11 cellular contexts compared by ENCODE assay signal in genomic region chr4:158827475-158828085, GRCh38. TPM values are rescaled to one million over a fixed set of nuclear protein-coding genes. Genes with fewer than 3 reads are reported as not detected.
DNase-seq lines count a peak whose midpoint lies in the region; ATAC-seq, FAIRE-seq and TF ChIP-seq lines count a peak whose summit lies in the region.
"Had no signal": no experiment of that assay in that cellular context is flagged by ENCODE, and none has a peak within 500 bp of the region (broad histone marks: within the 10 kb centered on the region; RNA-seq: fewer than 3 reads in every experiment).

No MANE protein-coding gene starts in this region.

- H3K36me3 Mint-ChIP-seq in T-helper 2 cell treated with Interferon-gamma antibody and Interleukin-4, amounts not matched to agents 5 μg/mL and 100 μg/mL, for 36 hours (ENCODE audit: low read depth), result peaks cover 24% of the 10 kb centered on the region
- peaks cover 64% of the 10 kb centered on the region for H3K36me3 Mint-ChIP-seq in activated T-helper 17 cell treated with anti-CD3 and anti-CD28 coated beads, Interleukin-2, amount 50 U/mL, for 72 hours (ENCODE audit: low read depth)
- H3K36me3 Mint-ChIP-seq: IgD-negative memory B cell had no signal

- no peak for FAIRE-seq in kidney (lab: Jason Lieb, UNC)

- H3K4me1 ChIP-seq in kidney (ENCODE audit: control insufficient read depth in 1 of 2, insufficient read depth in 1 of 2, low read depth in 1 of 2, low read length in 2 of 2), result peaks cover 45 to 58% of the 10 kb centered on the region in 2 donors
- H3K4me1 ChIP-seq in subcutaneous abdominal adipose tissue (ENCODE audit: control insufficient read depth in 5 of 5, insufficient read depth in 5 of 5, low read length in 5 of 5), result peaks cover 13 to 44% (median 43%) of the 10 kb centered on the region in 5 donors

- no peak for ATAC-seq in activated T-helper 17 cell treated with anti-CD3 and anti-CD28 coated beads, Interleukin-2, amount 50 U/mL, for 72 hours (replicated peaks)
- no peak for ATAC-seq in stimulated activated naive CD8-positive, alpha-beta T cell treated with anti-CD3 and anti-CD28 coated beads, Interleukin-15, Interleukin-2, amounts not matched to agents 100 U/mL and 50 U/mL, for 24 hours
- ATAC-seq: activated CD8-positive, alpha-beta memory T cell treated with anti-CD3 and anti-CD28 coated beads, Interleukin-2, amount 10 ng/mL, durations not matched to agents 7 days and 5 days; HCT116 had no signal

- H3K9me3 ChIP-seq in kidney (ENCODE audit: control insufficient read depth in 1 of 2, low read length in 2 of 2), result no peaks in the 10 kb centered on the region
- no peaks in the 10 kb centered on the region for H3K9me3 ChIP-seq in subcutaneous abdominal adipose tissue (ENCODE audit: control insufficient read depth in 5 of 5, low read length in 5 of 5)

- H3K27me3 ChIP-seq in subcutaneous abdominal adipose tissue (ENCODE audit: control insufficient read depth in 5 of 5, insufficient read depth in 4 of 5, low read length in 5 of 5), result no peaks in the 10 kb centered on the region

- no peak for TF ChIP-seq CTCF in kidney (IDR thresholded peaks at IDR 0.05; ENCODE audit: borderline replicate concordance, extremely low read depth, insufficient read depth)

- H3K9ac ChIP-seq in kidney (ENCODE audit: low read length in 2 of 2), result peak overlapping the region in 1 of 2 donors; percentile 67
- no peak overlapping the region for H3K9ac ChIP-seq in subcutaneous abdominal adipose tissue (ENCODE audit: low read length in 5 of 5)

- H3K27ac Mint-ChIP-seq in T-helper 2 cell treated with Interferon-gamma antibody and Interleukin-4, amounts not matched to agents 5 μg/mL and 100 μg/mL, for 36 hours, result peak overlapping the region; percentile 22
- peak overlapping the region; percentile 78 for H3K27ac Mint-ChIP-seq in activated T-helper 17 cell treated with anti-CD3 and anti-CD28 coated beads, Interleukin-2, amount 50 U/mL, for 72 hours
- H3K27ac Mint-ChIP-seq: IgD-negative memory B cell had no signal

- peaks cover 53% of the 10 kb centered on the region for H3K4me1 Mint-ChIP-seq in T-helper 2 cell treated with Interferon-gamma antibody and Interleukin-4, amounts not matched to agents 5 μg/mL and 100 μg/mL, for 36 hours (ENCODE audit: low read depth)
- peaks cover 51% of the 10 kb centered on the region for H3K4me1 Mint-ChIP-seq in activated T-helper 17 cell treated with anti-CD3 and anti-CD28 coated beads, Interleukin-2, amount 50 U/mL, for 72 hours
- H3K4me1 Mint-ChIP-seq: IgD-negative memory B cell had no signal

- H3K4me3 ChIP-seq in kidney (ENCODE audit: low read length in 2 of 2) (peak overlapping the region in 1 of 2 donors; percentile 1), subcutaneous abdominal adipose tissue (ENCODE audit: low read depth in 1 of 5, low read length in 5 of 5) (no peak overlapping the region)

- intact Hi-C loops in kidney (cut with DNase I), result no loop called here

- peak overlapping the region; percentile 93 to 95 for H3K27ac ChIP-seq in kidney (ENCODE audit: low read depth in 2 of 2, low read length in 2 of 2)
- H3K27ac ChIP-seq in subcutaneous abdominal adipose tissue (ENCODE audit: low read depth, low read length), result peak overlapping the region; percentile 96

- no peak for DNase-seq in T-helper 2 cell treated with Interferon-gamma antibody and Interleukin-4, amounts not matched to agents 5 μg/mL and 100 μg/mL, for 36 hours (ENCODE audit: low spot score)
- DNase-seq in T-helper 2 cell, result no peak
- no peak for DNase-seq in kidney
- no peak for DNase-seq in inferior parietal cortex (ENCODE audit: extremely low spot score)
- DNase-seq in stimulated activated naive CD8-positive, alpha-beta T cell treated with anti-CD3 and anti-CD28 coated beads, Interleukin-15, Interleukin-2, amounts not matched to agents 100 U/mL and 50 U/mL, for 24 hours, result no peak
- no peak for DNase-seq in cortex of kidney (lab: John Stamatoyannopoulos, UW)
- DNase-seq: activated CD8-positive, alpha-beta memory T cell treated with anti-CD3 and anti-CD28 coated beads, Interleukin-2, amount 10 ng/mL, durations not matched to agents 7 days and 5 days had no signal

- H3K9me3 Mint-ChIP-seq in T-helper 2 cell treated with Interferon-gamma antibody and Interleukin-4, amounts not matched to agents 5 μg/mL and 100 μg/mL, for 36 hours, result no peaks in the 10 kb centered on the region
- H3K9me3 Mint-ChIP-seq in activated T-helper 17 cell treated with anti-CD3 and anti-CD28 coated beads, Interleukin-2, amount 50 U/mL, for 72 hours, result no peaks in the 10 kb centered on the region
- H3K9me3 Mint-ChIP-seq: IgD-negative memory B cell had no signal

- H3K36me3 ChIP-seq in kidney (ENCODE audit: control insufficient read depth in 1 of 2, insufficient read depth in 2 of 2, low read length in 2 of 2) (peaks cover 0 to 30% of the 10 kb centered on the region in 2 donors), subcutaneous abdominal adipose tissue (ENCODE audit: control insufficient read depth in 5 of 5, insufficient read depth in 5 of 5, low read length in 5 of 5) (peaks cover 3 to 25% (median 17%) of the 10 kb centered on the region in 5 donors)

- no peaks in the 10 kb centered on the region for H3K27me3 Mint-ChIP-seq in T-helper 2 cell treated with Interferon-gamma antibody and Interleukin-4, amounts not matched to agents 5 μg/mL and 100 μg/mL, for 36 hours (ENCODE audit: low read depth)
- no peaks in the 10 kb centered on the region for H3K27me3 Mint-ChIP-seq in activated T-helper 17 cell treated with anti-CD3 and anti-CD28 coated beads, Interleukin-2, amount 50 U/mL, for 72 hours
- H3K27me3 Mint-ChIP-seq: activated CD8-positive, alpha-beta memory T cell treated with anti-CD3 and anti-CD28 coated beads, Interleukin-2, amount 10 ng/mL, durations not matched to agents 7 days and 5 days had no signal

- H3K4me3 Mint-ChIP-seq in T-helper 2 cell treated with Interferon-gamma antibody and Interleukin-4, amounts not matched to agents 5 μg/mL and 100 μg/mL, for 36 hours, result peak overlapping the region; percentile 70
- peak overlapping the region; percentile 65 for H3K4me3 Mint-ChIP-seq in activated T-helper 17 cell treated with anti-CD3 and anti-CD28 coated beads, Interleukin-2, amount 50 U/mL, for 72 hours
- H3K4me3 Mint-ChIP-seq: activated CD8-positive, alpha-beta memory T cell treated with anti-CD3 and anti-CD28 coated beads, Interleukin-2, amount 10 ng/mL, durations not matched to agents 7 days and 5 days; IgD-negative memory B cell had no signal

RNA-seq across cellular contexts. Expression of gene FNIP2, which starts 58.8 kb away (rescaled TPM):
- total RNA-seq in activated T-helper 17 cell treated with anti-CD3 and anti-CD28 coated beads, Interleukin-2, amount 50 U/mL, for 72 hours, result 10 to 100 TPM; 33.4 to 45.9 TPM
- total RNA-seq in kidney, result 65.1 TPM
- 13.2 TPM for polyA plus RNA-seq in kidney (ENCODE audit: insufficient read depth, low read depth, low replicate concordance)
